8 cellular contexts compared by ENCODE assay signal in genomic region chrX:100685997-100686305, GRCh38. TPM values are rescaled to one million over a fixed set of nuclear protein-coding genes. Genes with fewer than 3 reads are reported as not detected.
"Had no signal": no experiment of that assay in that cellular context is flagged by ENCODE, and none has a peak within 500 bp of the region (broad histone marks: within the 10 kb centered on the region; RNA-seq: fewer than 3 reads in every experiment).

No MANE protein-coding gene starts in this region.

- H3K4me2 ChIP-seq: neural progenitor cell had no signal

- H3K36me3 Mint-ChIP-seq: neural progenitor cell had no signal

- H3K27ac ChIP-seq: neural progenitor cell, ovary, stomach, thoracic aorta had no signal

- H3K4me3 Mint-ChIP-seq: activated CD4-positive, alpha-beta T cell treated with anti-CD3 and anti-CD28 coated beads, Interleukin-2, amount 10 ng/mL, durations not matched to agents 7 days and 5 days; activated naive CD4-positive, alpha-beta T cell treated with anti-CD3 and anti-CD28 coated beads for 36 hours; activated T-helper 17 cell treated with anti-CD3 and anti-CD28 coated beads, Interleukin-2, amount 50 U/mL, for 72 hours; effector memory CD8-positive, alpha-beta T cell; neural progenitor cell had no signal

- H3K27me3 ChIP-seq: neural progenitor cell, ovary, stomach had no signal

- H3K4me3 ChIP-seq: neural progenitor cell, ovary, stomach, thoracic aorta had no signal

- H3K9me3 Mint-ChIP-seq: activated CD4-positive, alpha-beta T cell treated with anti-CD3 and anti-CD28 coated beads, Interleukin-2, amount 10 ng/mL, durations not matched to agents 7 days and 5 days; activated naive CD4-positive, alpha-beta T cell treated with anti-CD3 and anti-CD28 coated beads for 36 hours; activated T-helper 17 cell treated with anti-CD3 and anti-CD28 coated beads, Interleukin-2, amount 50 U/mL, for 72 hours; effector memory CD8-positive, alpha-beta T cell; neural progenitor cell had no signal

- H3K4me1 Mint-ChIP-seq: neural progenitor cell had no signal

- H3K27me3 Mint-ChIP-seq: activated CD4-positive, alpha-beta T cell treated with anti-CD3 and anti-CD28 coated beads, Interleukin-2, amount 10 ng/mL, durations not matched to agents 7 days and 5 days; activated T-helper 17 cell treated with anti-CD3 and anti-CD28 coated beads, Interleukin-2, amount 50 U/mL, for 72 hours; effector memory CD8-positive, alpha-beta T cell had no signal

- H3K27ac Mint-ChIP-seq: activated CD4-positive, alpha-beta T cell treated with anti-CD3 and anti-CD28 coated beads, Interleukin-2, amount 10 ng/mL, durations not matched to agents 7 days and 5 days; activated naive CD4-positive, alpha-beta T cell treated with anti-CD3 and anti-CD28 coated beads for 36 hours; activated T-helper 17 cell treated with anti-CD3 and anti-CD28 coated beads, Interleukin-2, amount 50 U/mL, for 72 hours; effector memory CD8-positive, alpha-beta T cell; neural progenitor cell had no signal

- H3K36me3 ChIP-seq: neural progenitor cell, ovary, thoracic aorta had no signal

- H3K9me3 ChIP-seq: ovary, stomach, thoracic aorta had no signal

- H2AFZ ChIP-seq: neural progenitor cell had no signal

- H3K9ac ChIP-seq: neural progenitor cell had no signal

RNA-seq across cellular contexts. Expression of gene SRPX2, which starts 42.0 kb away (rescaled TPM):
- total RNA-seq: activated CD4-positive, alpha-beta T cell treated with anti-CD3 and anti-CD28 coated beads, Interleukin-2, amount 10 ng/mL, durations not matched to agents 7 days and 5 days; activated naive CD4-positive, alpha-beta T cell treated with anti-CD3 and anti-CD28 coated beads for 36 hours; activated T-helper 17 cell treated with anti-CD3 and anti-CD28 coated beads, Interleukin-2, amount 50 U/mL, for 72 hours had no signal

RNA-seq across cellular contexts. Expression of gene SYTL4, which starts 46.0 kb away (rescaled TPM):
- total RNA-seq: activated CD4-positive, alpha-beta T cell treated with anti-CD3 and anti-CD28 coated beads, Interleukin-2, amount 10 ng/mL, durations not matched to agents 7 days and 5 days; activated naive CD4-positive, alpha-beta T cell treated with anti-CD3 and anti-CD28 coated beads for 36 hours; activated T-helper 17 cell treated with anti-CD3 and anti-CD28 coated beads, Interleukin-2, amount 50 U/mL, for 72 hours had no signal

RNA-seq across cellular contexts. Expression of gene TSPAN6, which starts 49.3 kb away (rescaled TPM):
- total RNA-seq: activated CD4-positive, alpha-beta T cell treated with anti-CD3 and anti-CD28 coated beads, Interleukin-2, amount 10 ng/mL, durations not matched to agents 7 days and 5 days; activated T-helper 17 cell treated with anti-CD3 and anti-CD28 coated beads, Interleukin-2, amount 50 U/mL, for 72 hours had no signal
